ENCODE assay signal across 22 cellular contexts in the genomic region with DNA sequence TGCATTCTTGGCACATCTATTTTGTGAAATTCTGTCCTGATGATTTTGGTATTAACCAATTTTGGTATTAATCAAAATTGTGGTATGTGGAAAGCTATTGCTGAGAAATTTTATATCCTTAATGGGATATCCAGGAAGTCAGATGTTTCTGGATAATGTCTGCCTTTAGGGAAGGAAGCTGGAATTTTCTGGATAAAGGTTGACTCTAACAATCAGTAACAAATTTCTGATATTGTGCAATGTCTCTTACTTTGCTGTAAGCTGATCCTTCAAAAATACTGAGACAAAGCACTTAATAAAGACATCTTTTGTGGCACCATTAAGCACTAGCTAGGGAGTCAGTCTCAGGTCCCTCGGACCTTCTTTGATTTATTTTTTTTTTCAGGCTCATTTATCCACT.
DNase-seq lines count a peak whose midpoint lies in the region; ATAC-seq and TF ChIP-seq lines count a peak whose summit lies in the region.
"Had no signal": no experiment of that assay in that cellular context is flagged by ENCODE, and none has a peak within 500 bp of the region (broad histone marks: within the 10 kb centered on the region; RNA-seq: fewer than 3 reads in every experiment).

No MANE protein-coding gene starts in this region.

- intact Hi-C loops in esophagus muscularis mucosa (cut with DNase I): no loop called here
- intact Hi-C loops in tibial artery (cut with DNase I; ENCODE audit: low total_unique reads): no loop called here

- no peak for TF ChIP-seq POLR2A in esophagus muscularis mucosa (IDR thresholded peaks at IDR 0.05; ENCODE audit: low read depth)

- H3K4me3 ChIP-seq in choroid plexus epithelial cell (ENCODE audit: low read depth, low read length): no peak overlapping the region
- no peak overlapping the region for H3K4me3 ChIP-seq in skeletal muscle satellite cell (ENCODE audit: low read length)
- no peak overlapping the region for H3K4me3 ChIP-seq in esophagus muscularis mucosa
- no peak overlapping the region for H3K4me3 ChIP-seq in tibial artery
- H3K4me3 ChIP-seq: body of pancreas, ovary, tibial nerve had no signal

- TF ChIP-seq EP300 in esophagus muscularis mucosa (IDR thresholded peaks at IDR 0.05): no peak

- 58% methylated on average over 1 of the region's 1 CpG for WGBS in esophagus muscularis mucosa

- H3K27ac ChIP-seq in esophagus muscularis mucosa (replicated peaks in 1 of 4): no peak overlapping the region
- H3K27ac ChIP-seq in tibial artery: no peak overlapping the region
- H3K27ac ChIP-seq: body of pancreas, ovary, tibial nerve had no signal

- H3K36me3 ChIP-seq in skeletal muscle satellite cell (ENCODE audit: insufficient read depth, low read length): no peaks in the 10 kb centered on the region
- no peaks in the 10 kb centered on the region for H3K36me3 ChIP-seq in esophagus muscularis mucosa
- no peaks in the 10 kb centered on the region for H3K36me3 ChIP-seq in tibial artery
- H3K36me3 ChIP-seq: ovary, tibial nerve had no signal

- H3K9ac ChIP-seq in skeletal muscle satellite cell (ENCODE audit: low read depth, low read length): no peak overlapping the region

- DNase-seq in LHCN-M2 (ENCODE audit: low read depth) (peak; percentile 16), choroid plexus epithelial cell (ENCODE audit: low read depth) (peak; percentile 33), left kidney (ENCODE audit: low read depth, low spot score) (peak; percentile 30), esophagus muscularis mucosa (ENCODE audit: extremely low spot score) (no peak), tibial artery (no peak)
- DNase-seq: AML-193; body of pancreas; DMS79 treated with DMSO at 0.1 percent for 48 hours; H7; hypothalamus; naive thymus-derived CD8-positive, alpha-beta T cell; NCI-H1694; NCI-H82; ovary; SHP77 treated with DMSO at 0.1 percent for 48 hours; stimulated activated naive CD4-positive, alpha-beta T cell treated with Interleukin-2 at 50 U/mL for 16 hours; T-helper 1 cell had no signal

- no peak for ATAC-seq in HG03095 (IDR thresholded peaks at IDR 0.05; ENCODE audit: unreplicated experiment)
- ATAC-seq: activated naive CD4-positive, alpha-beta T cell treated with anti-CD3 and anti-CD28 coated beads, Interleukin-2, amount 50 U/mL, for 72 hours; body of pancreas; foreskin keratinocyte; naive thymus-derived CD8-positive, alpha-beta T cell had no signal

- H3K4me1 ChIP-seq in skeletal muscle satellite cell (ENCODE audit: control insufficient read depth, insufficient read depth, low read length): peaks cover 47% of the 10 kb centered on the region
- peaks cover 0 to 8% (median 8%) of the 10 kb centered on the region in 4 donors for H3K4me1 ChIP-seq in esophagus muscularis mucosa
- H3K4me1 ChIP-seq in tibial artery: peaks cover 0 to 23% (median 14%) of the 10 kb centered on the region in 4 donors

- H3K27me3 ChIP-seq in skeletal muscle satellite cell (ENCODE audit: control insufficient read depth, insufficient read depth, low read length) (no peaks in the 10 kb centered on the region), esophagus muscularis mucosa (no peaks in the 10 kb centered on the region), tibial artery (no peaks in the 10 kb centered on the region)
- H3K27me3 ChIP-seq: body of pancreas, foreskin keratinocyte, ovary, tibial nerve had no signal

- H3K9me3 ChIP-seq in skeletal muscle satellite cell (replicated peaks; ENCODE audit: low read length) (no peaks in the 10 kb centered on the region), esophagus muscularis mucosa (no peaks in the 10 kb centered on the region), tibial artery (no peaks in the 10 kb centered on the region)
- H3K9me3 ChIP-seq: body of pancreas, ovary, tibial nerve had no signal

- peak overlapping the region; percentile 26 for H3K4me2 ChIP-seq in skeletal muscle satellite cell (ENCODE audit: low read length)

- TF ChIP-seq CTCF in choroid plexus epithelial cell (conservative IDR thresholded peaks at IDR 0.05; ENCODE audit: low read depth, low read length) (no peak), esophagus muscularis mucosa (IDR thresholded peaks at IDR 0.05) (no peak), tibial artery (IDR thresholded peaks at IDR 0.05) (no peak)

Comparison
In these comparisons a context has a peak if more than half of its experiments do, and no peak if none do; other contexts are left out.
1. DNase-seq: peak in LHCN-M2 (single experiment), choroid plexus epithelial cell (single experiment) and left kidney (single experiment); none in esophagus muscularis mucosa (single experiment) and tibial artery (0 of 2).